ENCODE assay signal across 17 cellular contexts in the genomic region with DNA sequence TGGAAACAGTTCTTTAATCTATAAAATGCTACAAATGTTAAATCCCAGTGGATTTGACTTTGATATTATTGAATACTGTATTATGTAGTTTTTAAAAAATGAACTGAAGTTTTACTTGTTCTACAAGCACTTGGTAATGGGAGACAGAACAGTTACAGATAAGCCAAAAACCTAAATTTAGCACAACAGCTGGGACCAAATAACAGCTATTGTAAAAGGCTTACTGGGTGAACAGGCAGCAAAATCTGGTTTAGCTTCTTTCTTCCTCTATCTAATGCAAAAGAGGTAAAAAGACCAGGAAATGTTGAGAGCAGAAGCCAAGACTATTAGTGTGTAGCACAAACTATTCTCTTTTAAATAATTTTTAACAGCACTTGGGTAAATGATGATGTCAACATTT. TPM values are rescaled to one million over a fixed set of nuclear protein-coding genes. Genes with fewer than 3 reads are reported as not detected.
DNase-seq lines count a peak whose midpoint lies in the region; ATAC-seq and TF ChIP-seq lines count a peak whose summit lies in the region.
"Had no signal": no experiment of that assay in that cellular context is flagged by ENCODE, and none has a peak within 500 bp of the region (broad histone marks: within the 10 kb centered on the region; RNA-seq: fewer than 3 reads in every experiment).

No MANE protein-coding gene starts in this region.

- CTCF ChIA-PET in CD4-positive, alpha-beta memory T cell (lab: Charles Lee; ENCODE audit: partially characterized antibody), result interaction anchor here (6.6 kb wide), 1 partner anchor 52 kb away, joined by 62 read pairs; no protein-coding TSS in a partner anchor

- no peak overlapping the region for H3K27ac ChIP-seq in CD4-positive, alpha-beta memory T cell (ENCODE audit: low read depth, low read length)
- H3K27ac ChIP-seq in Karpas-422 (ENCODE audit: low read length) (peak overlapping the region; percentile 100), psoas muscle (peak overlapping the region; percentile 99), prostate gland (no peak overlapping the region)

- intact Hi-C loops in CD4-positive, alpha-beta memory T cell (cut with micrococcal nuclease), result no loop called here
- intact Hi-C loops in psoas muscle (cut with DNase I), result loop anchor here in 1 of 2 donors (5.0 kb wide), 1 partner anchor 47 kb away; no protein-coding TSS in a partner anchor
- intact Hi-C loops in prostate gland (cut with DNase I), result loop anchor here (5.0 kb wide), 1 partner anchor 52 kb away; no protein-coding TSS in a partner anchor

- H3K4me3 Mint-ChIP-seq in CD4-positive, alpha-beta memory T cell, result peak overlapping the region in 1 of 8 donors; percentile 99
- peak overlapping the region in 4 of 5 experiments; percentile 95 to 100 (median 98) for H3K4me3 Mint-ChIP-seq in brain

- H3K27ac Mint-ChIP-seq in CD4-positive, alpha-beta memory T cell, result peak overlapping the region in 4 of 7 donors; percentile 59 to 99 (median 74)
- H3K27ac Mint-ChIP-seq in brain, result peak overlapping the region in 1 of 5 experiments; percentile 98
- H3K27ac Mint-ChIP-seq: activated CD4-positive, alpha-beta memory T cell treated with anti-CD3 and anti-CD28 coated beads, Interleukin-2, amount 10 ng/mL, durations not matched to agents 7 days and 5 days had no signal

- DNase-seq in CD4-positive, alpha-beta memory T cell, result no peak
- DNase-seq in Karpas-422, result peak; percentile 92
- DNase-seq in psoas muscle, result no peak
- no peak for DNase-seq in NCI-H1092 treated with DMSO at 0.1 percent for 48 hours (lab: John Stamatoyannopoulos, UW)
- DNase-seq in activated CD4-positive, alpha-beta T cell treated with anti-CD3 and anti-CD28 coated beads for 1 hour, result no peak
- no peak for DNase-seq in prostate gland (ENCODE audit: low spot score)
- DNase-seq in DMS153 treated with DMSO at 0.1 percent for 48 hours (lab: John Stamatoyannopoulos, UW; ENCODE audit: unreplicated experiment), result no peak
- DNase-seq: activated CD4-positive, alpha-beta memory T cell treated with anti-CD3 and anti-CD28 coated beads, Interleukin-2, amount 10 ng/mL, durations not matched to agents 7 days and 5 days; activated naive CD8-positive, alpha-beta T cell treated with anti-CD3 and anti-CD28 coated beads, Interleukin-2, amount 50 U/mL, for 24 hours; caudate nucleus; head of caudate nucleus; islet precursor cell; NCI-H1105; stimulated activated CD4-positive, alpha-beta T cell treated with anti-CD3 and anti-CD28 coated beads, Interleukin-4, amount 100 ng/mL, for 4 hours; stimulated activated CD8-positive, alpha-beta memory T cell treated with anti-CD3 and anti-CD28 coated beads, Interleukin-4, amount 100 ng/mL, for 48 hours; thyroid gland had no signal

- POLR2A ChIA-PET in CD4-positive, alpha-beta memory T cell (lab: Charles Lee; ENCODE audit: partially characterized antibody), result interaction anchor here (0.9 to 4.1 kb wide), 3 partner anchors 22 to 194 kb away, joined by 3 to 22 read pairs (median 10); no protein-coding TSS in a partner anchor

- H3K4me1 Mint-ChIP-seq in CD4-positive, alpha-beta memory T cell, result peaks cover 24 to 72% (median 34%) of the 10 kb centered on the region in 4 donors
- peaks cover 45% of the 10 kb centered on the region for H3K4me1 Mint-ChIP-seq in brain

- no peak overlapping the region for H2AFZ ChIP-seq in Karpas-422 (ENCODE audit: low read length)

- H3K4me3 ChIP-seq in CD4-positive, alpha-beta memory T cell (ENCODE audit: low read length in 2 of 2), result no peak overlapping the region
- H3K4me3 ChIP-seq in Karpas-422 (ENCODE audit: low read length) (peak overlapping the region; percentile 83), psoas muscle (peak overlapping the region; percentile 93), prostate gland (no peak overlapping the region)
- H3K4me3 ChIP-seq: thyroid gland had no signal

- H3K79me2 ChIP-seq in Karpas-422 (ENCODE audit: low read length), result peaks cover 46% of the 10 kb centered on the region

- no peaks in the 10 kb centered on the region for H3K9me3 ChIP-seq in CD4-positive, alpha-beta memory T cell (ENCODE audit: control insufficient read depth in 1 of 2, low read length in 2 of 2)
- H3K9me3 ChIP-seq in Karpas-422 (ENCODE audit: low read length) (no peaks in the 10 kb centered on the region), psoas muscle (no peaks in the 10 kb centered on the region), prostate gland (no peaks in the 10 kb centered on the region)
- H3K9me3 ChIP-seq: thyroid gland had no signal

- no peak for ATAC-seq in psoas muscle
- ATAC-seq: activated naive CD8-positive, alpha-beta T cell treated with anti-CD3 and anti-CD28 coated beads, Interleukin-2, amount 50 U/mL, for 24 hours had no signal

- H3K4me2 ChIP-seq in Karpas-422 (ENCODE audit: low read depth, low read length, poor library complexity, severe bottlenecking), result peak overlapping the region; percentile 95

- H3K36me3 ChIP-seq in CD4-positive, alpha-beta memory T cell (ENCODE audit: insufficient read depth, low read length), result no peaks in the 10 kb centered on the region
- H3K36me3 ChIP-seq in Karpas-422 (ENCODE audit: insufficient read depth, low read length), result peaks cover 21% of the 10 kb centered on the region
- peaks cover 0 to 17% of the 10 kb centered on the region in 2 donors for H3K36me3 ChIP-seq in psoas muscle (ENCODE audit: insufficient read depth in 1 of 2, low read depth in 1 of 2)
- no peaks in the 10 kb centered on the region for H3K36me3 ChIP-seq in prostate gland
- H3K36me3 ChIP-seq: thyroid gland had no signal

- H4K20me1 ChIP-seq in Karpas-422 (ENCODE audit: insufficient read depth, low read depth, low read length), result no peaks in the 10 kb centered on the region; the same call in 1 of the 2 replicates

- peaks cover 0 to 3% (median 0%) of the 10 kb centered on the region in 8 donors for H3K9me3 Mint-ChIP-seq in CD4-positive, alpha-beta memory T cell
- H3K9me3 Mint-ChIP-seq in brain, result peaks cover 0 to 3% (median 0%) of the 10 kb centered on the region in 5 experiments
- H3K9me3 Mint-ChIP-seq: activated CD4-positive, alpha-beta memory T cell treated with anti-CD3 and anti-CD28 coated beads, Interleukin-2, amount 10 ng/mL, durations not matched to agents 7 days and 5 days; activated naive CD8-positive, alpha-beta T cell treated with anti-CD3 and anti-CD28 coated beads, Interleukin-2, amount 50 U/mL, for 24 hours had no signal

- peak overlapping the region; percentile 91 for H3K9ac ChIP-seq in Karpas-422 (ENCODE audit: low read length)

- H3K4me1 ChIP-seq in CD4-positive, alpha-beta memory T cell (ENCODE audit: insufficient read depth, low read length), result peaks cover 51% of the 10 kb centered on the region
- H3K4me1 ChIP-seq in Karpas-422 (ENCODE audit: low read length) (peaks cover 86% of the 10 kb centered on the region), psoas muscle (peaks cover 26% of the 10 kb centered on the region), prostate gland (replicated peaks) (no peaks in the 10 kb centered on the region)

- no peaks in the 10 kb centered on the region for H3K27me3 ChIP-seq in CD4-positive, alpha-beta memory T cell (ENCODE audit: insufficient read depth, low read length)
- H3K27me3 ChIP-seq in Karpas-422 (ENCODE audit: low read length) (no peaks in the 10 kb centered on the region), psoas muscle (ENCODE audit: insufficient read depth in 3 of 3, low read length in 2 of 3) (no peaks in the 10 kb centered on the region), prostate gland (replicated peaks; ENCODE audit: insufficient read depth) (no peaks in the 10 kb centered on the region)
- H3K27me3 ChIP-seq: thyroid gland had no signal

- TF ChIP-seq POLR2A in prostate gland (IDR thresholded peaks at IDR 0.05), result no peak

- H3K36me3 Mint-ChIP-seq in CD4-positive, alpha-beta memory T cell, result peaks cover 7 to 26% of the 10 kb centered on the region in 2 donors
- H3K36me3 Mint-ChIP-seq in brain, result peaks cover 9% of the 10 kb centered on the region

- H3K27me3 Mint-ChIP-seq in CD4-positive, alpha-beta memory T cell, result no peaks in the 10 kb centered on the region
- peaks cover 12% of the 10 kb centered on the region for H3K27me3 Mint-ChIP-seq in brain
- H3K27me3 Mint-ChIP-seq: activated naive CD8-positive, alpha-beta T cell treated with anti-CD3 and anti-CD28 coated beads, Interleukin-2, amount 50 U/mL, for 24 hours had no signal

- TF ChIP-seq CTCF in brain (conservative IDR thresholded peaks at IDR 0.05), result no peak
- TF ChIP-seq CTCF in psoas muscle (IDR thresholded peaks at IDR 0.05), result no peak
- TF ChIP-seq CTCF in prostate gland (IDR thresholded peaks at IDR 0.05), result no peak

- no peaks in the 10 kb centered on the region for H3K9me2 ChIP-seq in Karpas-422 (replicated peaks; ENCODE audit: insufficient read depth, low read length)

RNA-seq across cellular contexts. Expression of a gene that starts 1.6 kb away (rescaled TPM):
- total RNA-seq in CD4-positive, alpha-beta memory T cell, result 10 to 100 TPM; 95.6 to 97.1 TPM
- 10 to 100 TPM; 12.7 to 13.7 TPM for polyA plus RNA-seq in CD4-positive, alpha-beta memory T cell
- 107 and 255 TPM in 2 replicates for total RNA-seq in Karpas-422 (2014; rRNA removed; shearing (Covaris generic); ENCODE audit: low replicate concordance)
- polyA plus RNA-seq in brain (ENCODE audit: insufficient read depth, low read depth, low replicate concordance) (5.6 TPM), psoas muscle (100 to 1,000 TPM in 1 of 3 donors, 10 to 100 TPM in 1, 1 to 10 TPM in 1; 9.8 to 129 (median 67.6) TPM)
- total RNA-seq in psoas muscle (10 to 100 TPM; 45.5 to 71.7 (median 57.6) TPM), prostate gland (10 to 100 TPM; 44.3 to 81.6 TPM)

Comparison
In these comparisons a context has a peak if more than half of its experiments do, and no peak if none do; other contexts are left out.
1. H3K27ac ChIP-seq: peak in Karpas-422 (single experiment) and psoas muscle (single experiment); none in CD4-positive, alpha-beta memory T cell (single experiment) and prostate gland (0 of 2).
2. H3K4me3 ChIP-seq: peak in Karpas-422 (single experiment) and psoas muscle (single experiment); none in CD4-positive, alpha-beta memory T cell (0 of 2) and prostate gland (0 of 2).